Comparison of ENCODE assay signal across 7 cellular contexts in genomic region chr20:43477634-43478033, GRCh38. TPM values are rescaled to one million over a fixed set of nuclear protein-coding genes. Genes with fewer than 3 reads are reported as not detected.
"Had no signal": no experiment of that assay in that cellular context is flagged by ENCODE, and none has a peak within 500 bp of the region (broad histone marks: within the 10 kb centered on the region; RNA-seq: fewer than 3 reads in every experiment).

No MANE protein-coding gene starts in this region.

- H3K4me2 ChIP-seq: GM23338 had no signal

- H3K27ac ChIP-seq: HL-60 had no signal

- H2AFZ ChIP-seq: GM23338 had no signal

- FAIRE-seq: H1, H54 had no signal

- DNase-seq: H9, HCEC 1CT had no signal

- H3K4me3 ChIP-seq: GM23338 had no signal

- ATAC-seq: GM23338 had no signal

RNA-seq across cellular contexts. Expression of gene L3MBTL1, which starts 29.9 kb away (rescaled TPM):
- total RNA-seq: HT1080 had no signal
